ENCODE assay signal across 8 cellular contexts in genomic region chr6:4402477-4402976, GRCh38.
DNase-seq lines count a peak whose midpoint lies in the region; ATAC-seq and TF ChIP-seq lines count a peak whose summit lies in the region.
"Had no signal": no experiment of that assay in that cellular context is flagged by ENCODE, and none has a peak within 500 bp of the region (broad histone marks: within the 10 kb centered on the region; RNA-seq: fewer than 3 reads in every experiment).

No MANE protein-coding gene starts in this region.

- no peak overlapping the region for H3K4me2 ChIP-seq in IMR-90 (ENCODE audit: low read depth, low read length)

- TF ChIP-seq CTCF in IMR-90 (conservative IDR thresholded peaks at IDR 0.05; ENCODE audit: low read depth, low read length) (no peak), brain (conservative IDR thresholded peaks at IDR 0.05) (no peak), type B pancreatic cell (conservative IDR thresholded peaks at IDR 0.05) (no peak)

- H3K36me3 ChIP-seq in IMR-90 (ENCODE audit: control insufficient read depth, insufficient read depth, low read length) = no peaks in the 10 kb centered on the region

- H3K27me3 Mint-ChIP-seq in brain (no peaks in the 10 kb centered on the region), type B pancreatic cell (peaks cover 4% of the 10 kb centered on the region)
- no peaks in the 10 kb centered on the region for H3K27me3 Mint-ChIP-seq in activated T-helper 1 cell treated with anti-CD3 and anti-CD28 coated beads, Interleukin-12 subunit alpha, Interleukin-12 subunit beta, Interleukin-2, Interleukin-4 antibody, amounts not matched to agents 30 ng/mL and 10 ng/mL and 1 ng/mL, durations not matched to agents 14 hours and 24 hours and 36 hours (ENCODE audit: insufficient read depth)
- H3K27me3 Mint-ChIP-seq in activated CD4-positive, alpha-beta memory T cell treated with anti-CD3 and anti-CD28 coated beads for 36 hours = peaks cover 4% of the 10 kb centered on the region

- CTCF ChIA-PET in IMR-90 (lab: Yijun Ruan, JAX) = no interaction called here
- CTCF ChIA-PET in activated CD4-positive, alpha-beta memory T cell treated with anti-CD3 and anti-CD28 coated beads for 36 hours (lab: Charles Lee) = no interaction called here

- H4K8ac ChIP-seq in IMR-90 (ENCODE audit: low read depth in 2 of 2, low read length in 2 of 2) = peak overlapping the region; percentile 26 to 67; a peak in 3 of 4 replicates

- H2BK15ac ChIP-seq in IMR-90 (ENCODE audit: low read depth, low read length) = peak overlapping the region; percentile 69; the same call in 2 of the 3 replicates

- H3K4me1 ChIP-seq in IMR-90 (ENCODE audit: control insufficient read depth, insufficient read depth, low read length) = peaks cover 20% of the 10 kb centered on the region

- H3K27me3 ChIP-seq in IMR-90 (ENCODE audit: control insufficient read depth, insufficient read depth, low read length) = no peaks in the 10 kb centered on the region

- H3K9me3 Mint-ChIP-seq in brain = peaks cover 2 to 13% (median 5%) of the 10 kb centered on the region in 5 experiments
- peaks cover 11% of the 10 kb centered on the region for H3K9me3 Mint-ChIP-seq in type B pancreatic cell
- no peaks in the 10 kb centered on the region for H3K9me3 Mint-ChIP-seq in activated T-helper 1 cell treated with anti-CD3 and anti-CD28 coated beads, Interleukin-12 subunit alpha, Interleukin-12 subunit beta, Interleukin-2, Interleukin-4 antibody, amounts not matched to agents 30 ng/mL and 10 ng/mL and 1 ng/mL, durations not matched to agents 14 hours and 24 hours and 36 hours
- H3K9me3 Mint-ChIP-seq in activated CD4-positive, alpha-beta memory T cell treated with anti-CD3 and anti-CD28 coated beads for 36 hours = no peaks in the 10 kb centered on the region

- H3K4me1 Mint-ChIP-seq in brain (peaks cover 51% of the 10 kb centered on the region), type B pancreatic cell (ENCODE audit: unreplicated experiment) (no peaks in the 10 kb centered on the region)
- H3K4me1 Mint-ChIP-seq in activated T-helper 1 cell treated with anti-CD3 and anti-CD28 coated beads, Interleukin-12 subunit alpha, Interleukin-12 subunit beta, Interleukin-2, Interleukin-4 antibody, amounts not matched to agents 30 ng/mL and 10 ng/mL and 1 ng/mL, durations not matched to agents 14 hours and 24 hours and 36 hours (ENCODE audit: low read depth) = no peaks in the 10 kb centered on the region
- H3K4me1 Mint-ChIP-seq in activated CD4-positive, alpha-beta memory T cell treated with anti-CD3 and anti-CD28 coated beads for 36 hours (ENCODE audit: low read depth) = no peaks in the 10 kb centered on the region

- H2AK9ac ChIP-seq in IMR-90 (replicated peaks; ENCODE audit: low read depth, low read length, poor library complexity) = peak overlapping the region; percentile 44

- H3K27ac Mint-ChIP-seq in brain (peak overlapping the region in 3 of 5 experiments; percentile 32 to 55 (median 54)), type B pancreatic cell (peak overlapping the region; percentile 20)
- H3K27ac Mint-ChIP-seq in activated T-helper 1 cell treated with anti-CD3 and anti-CD28 coated beads, Interleukin-12 subunit alpha, Interleukin-12 subunit beta, Interleukin-2, Interleukin-4 antibody, amounts not matched to agents 30 ng/mL and 10 ng/mL and 1 ng/mL, durations not matched to agents 14 hours and 24 hours and 36 hours = no peak overlapping the region
- H3K27ac Mint-ChIP-seq in activated CD4-positive, alpha-beta memory T cell treated with anti-CD3 and anti-CD28 coated beads for 36 hours = no peak overlapping the region

- peak overlapping the region; percentile 91 for H2BK120ac ChIP-seq in IMR-90 (ENCODE audit: low read depth, low read length)

- BruUV-seq in IMR-90 (replicated peaks; lab: Mats Ljungman, UMichigan) = no TSS peak

- peak overlapping the region; percentile 85 for H2BK20ac ChIP-seq in IMR-90 (ENCODE audit: low read depth, low read length)

- H2BK5ac ChIP-seq in IMR-90 (ENCODE audit: low read depth, low read length, poor library complexity, severe bottlenecking) = peak overlapping the region; percentile 71

- H2AK5ac ChIP-seq in IMR-90 (ENCODE audit: low read depth, low read length) = peak overlapping the region; percentile 65

- no peak for TF ChIP-seq POLR2A in IMR-90 (IDR thresholded peaks at IDR 0.05; ENCODE audit: low read depth, low read length)

- DNase-seq in IMR-90 (peak; percentile 89), iris pigment epithelial cell (ENCODE audit: low read depth) (peak; percentile 89), type B pancreatic cell (ENCODE audit: extremely low spot score, unreplicated experiment) (no peak), activated T-cell treated with anti-CD3 and anti-CD28 coated beads for 4 hours (no peak)
- no peak for DNase-seq in activated T-helper 1 cell treated with anti-CD3 and anti-CD28 coated beads, Interleukin-12 subunit alpha, Interleukin-12 subunit beta, Interleukin-2, Interleukin-4 antibody, amounts not matched to agents 30 ng/mL and 10 ng/mL and 1 ng/mL, durations not matched to agents 14 hours and 24 hours and 36 hours (ENCODE audit: low spot score)
- DNase-seq in activated CD4-positive, alpha-beta memory T cell treated with anti-CD3 and anti-CD28 coated beads for 36 hours = no peak
- DNase-seq: NCI-H524 treated with DMSO at 0.1 percent for 48 hours had no signal

- H3K9ac ChIP-seq in IMR-90 (ENCODE audit: low read depth, low read length) = no peak overlapping the region; the same call in 1 of the 2 replicates

- H3K23ac ChIP-seq in IMR-90 (ENCODE audit: low read depth, low read length) = peak overlapping the region; percentile 69

- H3K27ac ChIP-seq in IMR-90 (ENCODE audit: insufficient read depth, low read length) = peak overlapping the region; percentile 69

- H4K5ac ChIP-seq in IMR-90 (ENCODE audit: low read depth, low read length) = peak overlapping the region; percentile 40; the same call in 1 of the 2 replicates

- H4K20me1 ChIP-seq in IMR-90 (ENCODE audit: insufficient read depth, low read length) = no peaks in the 10 kb centered on the region

- peak overlapping the region; percentile 61 for H3K18ac ChIP-seq in IMR-90 (ENCODE audit: low read depth, low read length)

- H3K79me1 ChIP-seq in IMR-90 (ENCODE audit: low read depth in 1 of 2, low read length in 2 of 2) = no peaks in the 10 kb centered on the region

- peaks cover 6% of the 10 kb centered on the region for H3K9me1 ChIP-seq in IMR-90 (ENCODE audit: insufficient read depth, low read length)

- H3K4me3 Mint-ChIP-seq in brain (no peak overlapping the region), type B pancreatic cell (no peak overlapping the region)
- H3K4me3 Mint-ChIP-seq in activated T-helper 1 cell treated with anti-CD3 and anti-CD28 coated beads, Interleukin-12 subunit alpha, Interleukin-12 subunit beta, Interleukin-2, Interleukin-4 antibody, amounts not matched to agents 30 ng/mL and 10 ng/mL and 1 ng/mL, durations not matched to agents 14 hours and 24 hours and 36 hours = no peak overlapping the region
- no peak overlapping the region for H3K4me3 Mint-ChIP-seq in activated CD4-positive, alpha-beta memory T cell treated with anti-CD3 and anti-CD28 coated beads for 36 hours

- no peaks in the 10 kb centered on the region for H3K9me3 ChIP-seq in IMR-90 (ENCODE audit: control insufficient read depth, insufficient read depth, low read length)

- in situ Hi-C loops in IMR-90 (cut with MboI; ENCODE audit: low sequenced_read_pairs) = no loop called here

- no peak for TF ChIP-seq RAD21 in IMR-90 (IDR thresholded peaks at IDR 0.05; ENCODE audit: low read length)

- H3K56ac ChIP-seq in IMR-90 (ENCODE audit: extremely low read depth, insufficient read depth, low read length) = no peak overlapping the region

- peak overlapping the region; percentile 84 for H3K14ac ChIP-seq in IMR-90 (replicated peaks; ENCODE audit: low read depth, low read length)

- peak overlapping the region; percentile 68 for H4K91ac ChIP-seq in IMR-90 (ENCODE audit: insufficient read depth, low read depth, low read length)

- H3K36me3 Mint-ChIP-seq in brain (no peaks in the 10 kb centered on the region), type B pancreatic cell (no peaks in the 10 kb centered on the region)
- no peaks in the 10 kb centered on the region for H3K36me3 Mint-ChIP-seq in activated T-helper 1 cell treated with anti-CD3 and anti-CD28 coated beads, Interleukin-12 subunit alpha, Interleukin-12 subunit beta, Interleukin-2, Interleukin-4 antibody, amounts not matched to agents 30 ng/mL and 10 ng/mL and 1 ng/mL, durations not matched to agents 14 hours and 24 hours and 36 hours (ENCODE audit: low read depth)
- H3K36me3 Mint-ChIP-seq in activated CD4-positive, alpha-beta memory T cell treated with anti-CD3 and anti-CD28 coated beads for 36 hours = no peaks in the 10 kb centered on the region

- H2AFZ ChIP-seq in IMR-90 (replicated peaks; ENCODE audit: low read length, poor library complexity) = peak overlapping the region; percentile 79

- no peak overlapping the region for H3K4me3 ChIP-seq in IMR-90 (ENCODE audit: insufficient read depth, low read depth, low read length)

- WGBS in IMR-90 (ENCODE audit: extremely low coverage in 2 of 2, insufficient read length in 1 of 2), 2 experiments = 70% methylated on average over 5 of the region's 11 CpGs; no CpG with 5 or more reads in 1 of the 2 experiments

- intact Hi-C loops in IMR-90 (cut with micrococcal nuclease) = no loop called here
- intact Hi-C loops in activated T-helper 1 cell treated with anti-CD3 and anti-CD28 coated beads, Interleukin-12 subunit alpha, Interleukin-12 subunit beta, Interleukin-2, Interleukin-4 antibody, amounts not matched to agents 30 ng/mL and 10 ng/mL and 1 ng/mL, durations not matched to agents 14 hours and 24 hours and 36 hours (cut with micrococcal nuclease) = no loop called here
- intact Hi-C loops in activated CD4-positive, alpha-beta memory T cell treated with anti-CD3 and anti-CD28 coated beads for 36 hours (cut with micrococcal nuclease) = no loop called here

- dilution Hi-C loops in IMR-90 (cut with HindIII; ENCODE audit: low sequenced_read_pairs, unreplicated experiment) = no loop called here

- POLR2A ChIA-PET in IMR-90 (lab: Charles Lee; ENCODE audit: unreplicated experiment) = no interaction called here
- POLR2A ChIA-PET in activated CD4-positive, alpha-beta memory T cell treated with anti-CD3 and anti-CD28 coated beads for 36 hours (lab: Charles Lee) = no interaction called here

- peak overlapping the region; percentile 79 for H3K4ac ChIP-seq in IMR-90 (ENCODE audit: low read depth, low read length)

- peak; percentile 89 for ATAC-seq in IMR-90 (ENCODE audit: low read depth)

TF ChIP-seq in IMR-90, 13 proteins besides CTCF, POLR2A, EP300 and RAD21:
- TF ChIP-seq NFE2L2 (IDR thresholded peaks at IDR 0.05; ENCODE audit: low read depth, low read length) (peak; percentile 99), SMC3 (IDR thresholded peaks at IDR 0.05; ENCODE audit: low read depth, low read length) (no peak), BHLHE40 (IDR thresholded peaks at IDR 0.05; ENCODE audit: low read depth, low read length) (0 out of 2 replicates have a peak, but pooled peaks have one; percentile 12), MXI1 (IDR thresholded peaks at IDR 0.05; ENCODE audit: borderline replicate concordance, low read depth, low read length) (no peak), CHD1 (IDR thresholded peaks at IDR 0.05; ENCODE audit: low read depth, low read length) (no peak), MAFK (IDR thresholded peaks at IDR 0.05; ENCODE audit: low read depth, low read length) (peak; percentile 83), FOS (IDR thresholded peaks at IDR 0.05; ENCODE audit: low read depth, low read length) (peak; percentile 63)

Comparison
In these comparisons a context has a peak if more than half of its experiments do, and no peak if none do; other contexts are left out.
1. DNase-seq: peak in IMR-90 (single experiment) and iris pigment epithelial cell (single experiment); none in type B pancreatic cell (single experiment), activated T-helper 1 cell treated with anti-CD3 and anti-CD28 coated beads, Interleukin-12 subunit alpha, Interleukin-12 subunit beta, Interleukin-2, Interleukin-4 antibody, amounts not matched to agents 30 ng/mL and 10 ng/mL and 1 ng/mL, durations not matched to agents 14 hours and 24 hours and 36 hours (single experiment), activated T-cell treated with anti-CD3 and anti-CD28 coated beads for 4 hours (single experiment) and activated CD4-positive, alpha-beta memory T cell treated with anti-CD3 and anti-CD28 coated beads for 36 hours (single experiment).
2. H3K27ac Mint-ChIP-seq: peak in brain (3 of 5) and type B pancreatic cell (single experiment); none in activated T-helper 1 cell treated with anti-CD3 and anti-CD28 coated beads, Interleukin-12 subunit alpha, Interleukin-12 subunit beta, Interleukin-2, Interleukin-4 antibody, amounts not matched to agents 30 ng/mL and 10 ng/mL and 1 ng/mL, durations not matched to agents 14 hours and 24 hours and 36 hours (single experiment) and activated CD4-positive, alpha-beta memory T cell treated with anti-CD3 and anti-CD28 coated beads for 36 hours (single experiment).